In genomic region chr6:3259491-3259958, GRCh38 we compare ENCODE assay signal across 8 cellular contexts. TPM values are rescaled to one million over a fixed set of nuclear protein-coding genes. Genes with fewer than 3 reads are reported as not detected.
A peak's percentile ranks its signal among the peaks of the same experiment; 100 is the strongest.
DNase-seq lines count a peak whose midpoint lies in the region; ATAC-seq and TF ChIP-seq lines count a peak whose summit lies in the region.

No MANE protein-coding gene starts in this region.

- H3K4me3 ChIP-seq in HUES6 (ENCODE audit: low read depth, low read length), result peak overlapping the region; percentile 97
- H3K4me3 ChIP-seq in left lung, result peak overlapping the region; percentile 82 to 100

- H3K9me3 ChIP-seq in HUES6 (ENCODE audit: control insufficient read depth, insufficient read depth, low read depth, low read length), result no peaks in the 10 kb centered on the region
- no peaks in the 10 kb centered on the region for H3K9me3 ChIP-seq in left lung

- no peak for TF ChIP-seq CTCF in left lung (IDR thresholded peaks at IDR 0.05)

- intact Hi-C loops in left lung (cut with DNase I), result loop anchor here in 1 of 2 donors (10.0 kb wide), 1 partner anchor 125 kb away; no protein-coding TSS in a partner anchor

- H3K9ac ChIP-seq in HUES6 (ENCODE audit: low read length), result peak overlapping the region; percentile 78

- H3K27me3 ChIP-seq in HUES6 (ENCODE audit: control insufficient read depth, insufficient read depth, low read length) (no peaks in the 10 kb centered on the region), left lung (peaks cover 0 to 3% of the 10 kb centered on the region in 2 donors)

- H3K36me3 ChIP-seq in HUES6 (ENCODE audit: control insufficient read depth, insufficient read depth, low read length), result peaks cover 21% of the 10 kb centered on the region
- peaks cover 0 to 16% of the 10 kb centered on the region in 2 donors for H3K36me3 ChIP-seq in left lung

- peak; percentile 41 for ATAC-seq in GM21529 (IDR thresholded peaks at IDR 0.05; ENCODE audit: unreplicated experiment)
- ATAC-seq in SK-N-SH treated with all-trans-retinoic acid at 6 μM for 48 hours, result peak; percentile 68
- ATAC-seq in left lung, result peak; percentile 17

- H3K4me1 ChIP-seq in HUES6 (ENCODE audit: control insufficient read depth, insufficient read depth, low read length) (peaks cover 13% of the 10 kb centered on the region), left lung (peaks cover 5 to 37% of the 10 kb centered on the region in 2 donors)

- DNase-seq in NCI-H1417 (lab: John Stamatoyannopoulos, UW) (peak; percentile 33 to 64 (median 55)), NCI-H1417 treated with DMSO at 0.1 percent for 48 hours (lab: John Stamatoyannopoulos, UW) (no peak), cerebellar cortex (ENCODE audit: low spot score) (peak; percentile 60), left lung (no peak)
- peak; percentile 45 for DNase-seq in stimulated activated CD8-positive, alpha-beta memory T cell treated with anti-CD3 and anti-CD28 coated beads, Interleukin-4, amount 100 ng/mL, for 48 hours

- H3K27ac ChIP-seq in HUES6 (ENCODE audit: low read depth, low read length), result peak overlapping the region; percentile 74; the same call in 1 of the 2 replicates
- H3K27ac ChIP-seq in left lung, result peak overlapping the region; percentile 65 to 80

TF ChIP-seq in SK-N-SH treated with all-trans-retinoic acid at 6 μM for 48 hours, 23 proteins besides CTCF, POLR2A, EP300 and RAD21:
- TF ChIP-seq OSR1 (CRISPR knock-in tag; IDR thresholded peaks at IDR 0.05), result no peak
- no peak for TF ChIP-seq GLIS3 (CRISPR knock-in tag; IDR thresholded peaks at IDR 0.05)
- TF ChIP-seq CSDC2 (CRISPR knock-in tag; IDR thresholded peaks at IDR 0.05), result no peak
- no peak for TF ChIP-seq CSRNP3 (CRISPR knock-in tag; IDR thresholded peaks at IDR 0.05)
- no peak for TF ChIP-seq RARB (CRISPR knock-in tag; IDR thresholded peaks at IDR 0.05)
- TF ChIP-seq ARNTL (CRISPR knock-in tag; IDR thresholded peaks at IDR 0.05; ENCODE audit: borderline replicate concordance, low read depth), result no peak
- TF ChIP-seq POU6F1 (CRISPR knock-in tag; IDR thresholded peaks at IDR 0.05; ENCODE audit: borderline replicate concordance, low read depth), result no peak
- TF ChIP-seq ZC3H10 (CRISPR knock-in tag; IDR thresholded peaks at IDR 0.05), result no peak
- no peak for TF ChIP-seq ZNF565 (CRISPR knock-in tag; conservative IDR thresholded peaks at IDR 0.05; ENCODE audit: low read depth)
- TF ChIP-seq TOX (CRISPR knock-in tag; IDR thresholded peaks at IDR 0.05; ENCODE audit: borderline replicate concordance), result no peak
- TF ChIP-seq ZNF70 (CRISPR knock-in tag; IDR thresholded peaks at IDR 0.05), result no peak
- TF ChIP-seq SNAI2 (CRISPR knock-in tag; IDR thresholded peaks at IDR 0.05), result no peak
- no peak for TF ChIP-seq ZNF8 (CRISPR knock-in tag; IDR thresholded peaks at IDR 0.05)

RNA-seq across cellular contexts. Expression of gene PSMG4, which starts 0.8 kb away (rescaled TPM):
- total RNA-seq in left lung, result 10 to 100 TPM; 16.9 to 22.3 TPM

RNA-seq across cellular contexts. Expression of gene TUBB2B, which starts 32.1 kb away (rescaled TPM):
- total RNA-seq in left lung, result 1 to 10 TPM; 2.2 to 4.1 TPM

Comparison
In these comparisons a context has a peak if more than half of its experiments do, and no peak if none do; other contexts are left out.
1. DNase-seq: peak in NCI-H1417 (3 of 3), cerebellar cortex (single experiment) and stimulated activated CD8-positive, alpha-beta memory T cell treated with anti-CD3 and anti-CD28 coated beads, Interleukin-4, amount 100 ng/mL, for 48 hours (single experiment); none in NCI-H1417 treated with DMSO at 0.1 percent for 48 hours (single experiment) and left lung (0 of 2).
2. ATAC-seq: peak in every context shown above with its lines; median percentile 68 in SK-N-SH treated with all-trans-retinoic acid at 6 μM for 48 hours; 41 in GM21529; 17 in left lung.